Comparison of ENCODE assay signal across 1 cellular context in genomic region chr18:50091495-50092249, GRCh38.
TF ChIP-seq lines count a peak whose summit lies in the region.

No MANE protein-coding gene starts in this region.

TF ChIP-seq in GM23338, 12 proteins besides CTCF, POLR2A, EP300 and RAD21 (continued from another document):
- TF ChIP-seq, protein P1, sequence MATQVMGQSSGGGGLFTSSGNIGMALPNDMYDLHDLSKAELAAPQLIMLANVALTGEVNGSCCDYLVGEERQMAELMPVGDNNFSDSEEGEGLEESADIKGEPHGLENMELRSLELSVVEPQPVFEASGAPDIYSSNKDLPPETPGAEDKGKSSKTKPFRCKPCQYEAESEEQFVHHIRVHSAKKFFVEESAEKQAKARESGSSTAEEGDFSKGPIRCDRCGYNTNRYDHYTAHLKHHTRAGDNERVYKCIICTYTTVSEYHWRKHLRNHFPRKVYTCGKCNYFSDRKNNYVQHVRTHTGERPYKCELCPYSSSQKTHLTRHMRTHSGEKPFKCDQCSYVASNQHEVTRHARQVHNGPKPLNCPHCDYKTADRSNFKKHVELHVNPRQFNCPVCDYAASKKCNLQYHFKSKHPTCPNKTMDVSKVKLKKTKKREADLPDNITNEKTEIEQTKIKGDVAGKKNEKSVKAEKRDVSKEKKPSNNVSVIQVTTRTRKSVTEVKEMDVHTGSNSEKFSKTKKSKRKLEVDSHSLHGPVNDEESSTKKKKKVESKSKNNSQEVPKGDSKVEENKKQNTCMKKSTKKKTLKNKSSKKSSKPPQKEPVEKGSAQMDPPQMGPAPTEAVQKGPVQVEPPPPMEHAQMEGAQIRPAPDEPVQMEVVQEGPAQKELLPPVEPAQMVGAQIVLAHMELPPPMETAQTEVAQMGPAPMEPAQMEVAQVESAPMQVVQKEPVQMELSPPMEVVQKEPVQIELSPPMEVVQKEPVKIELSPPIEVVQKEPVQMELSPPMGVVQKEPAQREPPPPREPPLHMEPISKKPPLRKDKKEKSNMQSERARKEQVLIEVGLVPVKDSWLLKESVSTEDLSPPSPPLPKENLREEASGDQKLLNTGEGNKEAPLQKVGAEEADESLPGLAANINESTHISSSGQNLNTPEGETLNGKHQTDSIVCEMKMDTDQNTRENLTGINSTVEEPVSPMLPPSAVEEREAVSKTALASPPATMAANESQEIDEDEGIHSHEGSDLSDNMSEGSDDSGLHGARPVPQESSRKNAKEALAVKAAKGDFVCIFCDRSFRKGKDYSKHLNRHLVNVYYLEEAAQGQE (IDR thresholded peaks at IDR 0.05; ENCODE audit: unreplicated experiment), result no peak
- TF ChIP-seq STAT1 (IDR thresholded peaks at IDR 0.05; ENCODE audit: unreplicated experiment), result no peak
